In the genomic region with DNA sequence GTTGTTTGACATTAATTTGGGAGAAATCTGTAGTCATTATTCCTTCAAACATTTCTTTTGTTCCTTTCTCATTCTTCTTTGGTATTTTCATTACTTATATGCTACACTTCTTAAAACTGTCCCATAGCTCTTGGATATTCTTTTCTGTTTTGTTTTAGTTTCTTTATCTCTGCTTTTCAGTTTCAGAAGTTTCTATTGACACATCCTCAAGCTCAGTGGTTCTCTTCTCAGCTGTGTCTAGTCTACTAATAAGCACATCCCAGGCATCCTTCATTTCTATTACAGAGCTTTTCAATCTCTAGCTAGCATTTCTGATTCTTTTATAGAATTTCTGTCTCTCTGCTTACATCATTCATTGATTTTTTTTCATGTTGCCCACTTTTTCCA, we compare ENCODE assay signal across 17 cellular contexts.
DNase-seq lines count a peak whose midpoint lies in the region; ATAC-seq and FAIRE-seq lines count a peak whose summit lies in the region.
"Had no signal": no experiment of that assay in that cellular context is flagged by ENCODE, and none has a peak within 500 bp of the region (broad histone marks: within the 10 kb centered on the region; RNA-seq: fewer than 3 reads in every experiment).

No MANE protein-coding gene starts in this region.

- no peak overlapping the region for H3K4me3 ChIP-seq in CD8-positive, alpha-beta memory T cell (ENCODE audit: low read length)
- H3K4me3 ChIP-seq: vagina had no signal

- no peaks in the 10 kb centered on the region for H3K36me3 ChIP-seq in CD8-positive, alpha-beta memory T cell (ENCODE audit: insufficient read depth, low read length)
- H3K36me3 ChIP-seq: neutrophil, vagina had no signal

- H3K27me3 Mint-ChIP-seq in CD8-positive, alpha-beta memory T cell = peaks cover 3 to 12% of the 10 kb centered on the region in 2 donors

- peaks cover 0 to 7% (median 0%) of the 10 kb centered on the region in 3 donors for H3K36me3 Mint-ChIP-seq in CD8-positive, alpha-beta memory T cell

- no peaks in the 10 kb centered on the region for H3K4me1 Mint-ChIP-seq in CD8-positive, alpha-beta memory T cell

- peaks cover 0 to 5% (median 0%) of the 10 kb centered on the region in 5 donors for H3K9me3 Mint-ChIP-seq in CD8-positive, alpha-beta memory T cell

- no peaks in the 10 kb centered on the region for H3K4me1 ChIP-seq in CD8-positive, alpha-beta memory T cell (ENCODE audit: insufficient read depth, low read length)
- H3K4me1 ChIP-seq: vagina had no signal

- H3K4me3 Mint-ChIP-seq in CD8-positive, alpha-beta memory T cell = no peak overlapping the region

- H3K27ac Mint-ChIP-seq in CD8-positive, alpha-beta memory T cell = peak overlapping the region in 1 of 8 donors; percentile 17

- DNase-seq in CD8-positive, alpha-beta memory T cell = no peak
- no peak for DNase-seq in cerebellum (ENCODE audit: low spot score)
- DNase-seq in hypothalamus (lab: John Stamatoyannopoulos, UW) = no peak
- no peak for DNase-seq in GM19239 (ENCODE audit: insufficient read length, low spot score)
- DNase-seq: DMS 273 treated with DMSO at 0.1 percent for 48 hours; Kasumi-1; NCI-H187 treated with DMSO at 0.1 percent for 48 hours; NCI-H774; stimulated activated CD4-positive, alpha-beta T cell treated with anti-CD3 and anti-CD28 coated beads, Interleukin-4, amount 100 ng/mL, for 1 hour had no signal

- no peak overlapping the region for H3K27ac ChIP-seq in CD8-positive, alpha-beta memory T cell (ENCODE audit: low read depth, low read length)
- H3K27ac ChIP-seq: neutrophil, vagina had no signal

- ATAC-seq in GM18861 (IDR thresholded peaks at IDR 0.05; ENCODE audit: unreplicated experiment) = peak; percentile 78
- ATAC-seq in GM21367 (IDR thresholded peaks at IDR 0.05; ENCODE audit: unreplicated experiment) = peak; percentile 92
- peak; percentile 79 for ATAC-seq in HG02938 (IDR thresholded peaks at IDR 0.05; ENCODE audit: unreplicated experiment)
- peak; percentile 74 for ATAC-seq in HG03565 (IDR thresholded peaks at IDR 0.05; ENCODE audit: unreplicated experiment)
- ATAC-seq: Right ventricle myocardium inferior, sciatic nerve had no signal

- CTCF ChIA-PET in CD8-positive, alpha-beta memory T cell (lab: Charles Lee) = no interaction called here

- POLR2A ChIA-PET in CD8-positive, alpha-beta memory T cell (lab: Charles Lee) = no interaction called here

- H3K9me3 ChIP-seq in CD8-positive, alpha-beta memory T cell (ENCODE audit: low read length) = no peaks in the 10 kb centered on the region
- H3K9me3 ChIP-seq: neutrophil, vagina had no signal

- no peak for FAIRE-seq in GM19239 (lab: Jason Lieb, UNC)

- H3K27me3 ChIP-seq in CD8-positive, alpha-beta memory T cell (ENCODE audit: insufficient read depth, low read length, poor library complexity, severe bottlenecking) = no peaks in the 10 kb centered on the region
- H3K27me3 ChIP-seq: neutrophil, vagina had no signal
